ENCODE assay signal across 8 cellular contexts in the genomic region with DNA sequence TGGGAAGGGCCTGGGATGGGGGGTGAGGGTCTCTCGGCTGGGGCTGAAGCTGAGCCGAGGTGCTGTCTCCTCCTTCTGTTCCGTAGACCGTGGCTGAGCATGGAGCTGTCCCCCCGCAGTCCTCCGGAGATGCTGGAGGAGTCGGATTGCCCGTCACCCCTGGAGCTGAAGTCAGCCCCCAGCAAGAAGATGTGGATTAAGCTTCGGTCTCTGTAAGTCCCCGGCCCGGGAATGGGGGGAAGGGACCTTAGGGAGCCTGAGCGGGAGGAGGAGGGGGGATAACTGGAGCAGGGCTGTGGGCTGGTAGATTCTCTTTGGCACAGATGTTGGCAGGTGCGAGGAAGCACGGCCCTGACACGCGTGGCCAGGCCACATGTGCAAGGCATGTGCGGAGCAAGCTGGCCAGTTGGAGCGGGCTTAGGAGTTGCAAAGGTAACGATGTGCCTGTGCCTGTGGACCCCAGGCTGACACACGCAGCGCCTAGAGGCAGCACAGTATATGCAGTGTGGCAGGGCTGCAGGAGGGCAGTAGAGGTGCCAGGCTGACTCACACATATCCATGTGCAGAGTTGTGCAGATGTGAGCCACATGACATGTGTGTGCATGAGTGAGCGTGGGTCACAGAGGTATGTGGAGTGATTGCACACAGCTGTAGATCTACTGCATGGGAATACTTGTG. TPM values are rescaled to one million over a fixed set of nuclear protein-coding genes. Genes with fewer than 3 reads are reported as not detected.
DNase-seq lines count a peak whose midpoint lies in the region; ATAC-seq lines count a peak whose summit lies in the region.

No MANE protein-coding gene starts in this region.

- peaks cover 0 to 9% (median 6%) of the 10 kb centered on the region in 5 donors for H3K27me3 ChIP-seq in subcutaneous abdominal adipose tissue (ENCODE audit: control insufficient read depth in 5 of 5, insufficient read depth in 4 of 5, low read length in 5 of 5)

- H3K27ac ChIP-seq in caudate nucleus (ENCODE audit: low read depth, low read length) (peak overlapping the region; percentile 63), mesodermal cell (ENCODE audit: low read depth, low read length, severe bottlenecking) (no peak overlapping the region), subcutaneous abdominal adipose tissue (ENCODE audit: low read depth, low read length) (no peak overlapping the region)

- no peaks in the 10 kb centered on the region for H3K36me3 ChIP-seq in mesodermal cell (ENCODE audit: control insufficient read depth, insufficient read depth, low read length)
- no peaks in the 10 kb centered on the region for H3K36me3 ChIP-seq in subcutaneous abdominal adipose tissue (ENCODE audit: control insufficient read depth in 5 of 5, insufficient read depth in 5 of 5, low read length in 5 of 5)

- WGBS in mesodermal cell (ENCODE audit: insufficient coverage in 2 of 2), 2 experiments: 9% methylated on average over 15 to 21 of the region's 22 CpGs

- H3K9me3 ChIP-seq in mesodermal cell (ENCODE audit: control insufficient read depth, low read length) (no peaks in the 10 kb centered on the region), subcutaneous abdominal adipose tissue (ENCODE audit: control insufficient read depth in 5 of 5, low read length in 5 of 5) (no peaks in the 10 kb centered on the region)

- H3K4me3 ChIP-seq in mesodermal cell (ENCODE audit: extremely low read depth, insufficient read depth, low read length, poor library complexity, severe bottlenecking): peak overlapping the region; percentile 36
- peak overlapping the region; percentile 56 to 70 (median 61) for H3K4me3 ChIP-seq in subcutaneous abdominal adipose tissue (ENCODE audit: low read depth in 1 of 5, low read length in 5 of 5)

- peak; percentile 15 for DNase-seq in RPMI7951 (ENCODE audit: low read depth)
- DNase-seq in caudate nucleus (lab: John Stamatoyannopoulos, UW): peak in 24 of 61 donors; percentile 8 to 75 (median 44)
- no peak for DNase-seq in DMS153 treated with DMSO at 0.1 percent for 48 hours (lab: John Stamatoyannopoulos, UW; ENCODE audit: unreplicated experiment)
- no peak for DNase-seq in HuH-7 (ENCODE audit: low spot score)
- no peak for DNase-seq in NCI-H446 (lab: John Stamatoyannopoulos, UW)

- H3K4me1 ChIP-seq in mesodermal cell (ENCODE audit: control insufficient read depth, insufficient read depth, low read length, poor library complexity, severe bottlenecking) (peaks cover 6% of the 10 kb centered on the region), subcutaneous abdominal adipose tissue (ENCODE audit: control insufficient read depth in 5 of 5, insufficient read depth in 5 of 5, low read length in 5 of 5) (peaks cover 3 to 17% (median 16%) of the 10 kb centered on the region in 5 donors)

- peak; percentile 25 for ATAC-seq in GM21360 (IDR thresholded peaks at IDR 0.05; ENCODE audit: unreplicated experiment)

- peak overlapping the region in 2 of 5 donors; percentile 46 to 49 for H3K9ac ChIP-seq in subcutaneous abdominal adipose tissue (ENCODE audit: low read length in 5 of 5)

RNA-seq across cellular contexts. Expression of gene PDE1B, which starts 0.5 kb away (rescaled TPM):
- total RNA-seq in RPMI7951 (2014; rRNA removed; shearing (Covaris generic)): not detected in 2 replicates
- 7.4 TPM for polyA plus RNA-seq in mesodermal cell (2013, experiment 1 of 2)
- 6.2 TPM for polyA plus RNA-seq in mesodermal cell (2013, experiment 2 of 2)

RNA-seq across cellular contexts. Expression of gene PPP1R1A, which starts 38.5 kb away (rescaled TPM):
- not detected in 2 replicates for total RNA-seq in RPMI7951 (2014; rRNA removed; shearing (Covaris generic))
- polyA plus RNA-seq in mesodermal cell (2013, experiment 1 of 2): 4.8 TPM
- 3.5 TPM for polyA plus RNA-seq in mesodermal cell (2013, experiment 2 of 2)

RNA-seq across cellular contexts. Expression of gene NCKAP1L, which starts 52.4 kb away (rescaled TPM):
- not detected in 2 replicates for total RNA-seq in RPMI7951 (2014; rRNA removed; shearing (Covaris generic))
- 0.52 TPM for polyA plus RNA-seq in mesodermal cell (2013, experiment 1 of 2)
- polyA plus RNA-seq in mesodermal cell (2013, experiment 2 of 2): 0.66 TPM
